ENCODE assay signal across 10 cellular contexts in the genomic region with DNA sequence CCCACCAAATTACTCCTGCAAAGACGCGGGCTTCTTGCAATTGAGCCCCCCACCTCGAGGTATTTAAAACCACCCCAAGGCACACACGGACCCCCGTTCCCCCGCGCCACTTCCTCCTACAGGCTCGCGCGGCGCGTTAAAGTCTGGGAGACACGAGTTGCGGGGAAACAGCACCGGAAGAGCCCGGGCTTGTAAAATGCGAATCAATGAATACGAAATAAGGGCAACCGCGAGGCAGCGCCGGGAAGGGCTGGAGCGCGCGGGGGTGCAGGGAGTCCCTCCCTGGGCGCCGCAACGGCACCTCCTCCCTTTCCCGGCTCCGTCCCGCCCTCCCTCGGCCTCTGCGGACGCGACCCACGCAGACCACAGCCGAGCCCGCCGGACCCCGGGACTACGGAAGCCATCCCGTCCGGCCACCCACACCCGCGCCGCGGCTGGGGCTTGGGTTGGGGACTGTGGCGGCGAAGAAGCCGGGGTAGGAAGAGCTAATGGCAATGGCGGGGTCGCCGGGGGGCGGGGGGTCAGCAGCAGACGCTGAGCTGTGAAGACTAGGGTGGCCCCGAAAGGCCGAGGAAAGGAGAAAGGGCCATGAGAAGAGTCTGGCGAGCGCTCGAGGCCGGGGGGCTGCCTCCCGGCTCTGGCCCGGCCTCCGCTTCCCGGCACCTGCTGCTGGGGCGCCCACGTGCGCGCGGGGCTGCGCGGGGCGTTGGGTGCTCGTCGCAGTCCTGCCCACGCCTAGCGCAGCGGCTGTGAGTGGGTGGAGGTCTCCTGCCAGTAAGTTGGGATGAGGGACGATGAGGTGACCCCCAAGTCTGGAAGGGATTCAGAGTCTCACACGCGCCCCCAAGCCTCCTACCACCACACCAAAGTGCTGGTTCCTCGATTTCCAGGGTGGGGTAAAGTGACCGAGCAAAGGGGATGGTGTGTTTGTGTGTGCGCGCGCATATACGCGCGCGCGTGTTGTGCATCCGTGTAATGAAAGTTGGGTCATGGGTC. TPM values are rescaled to one million over a fixed set of nuclear protein-coding genes. Genes with fewer than 3 reads are reported as not detected.
DNase-seq lines count a peak whose midpoint lies in the region; ATAC-seq and TF ChIP-seq lines count a peak whose summit lies in the region.
"Had no signal": no experiment of that assay in that cellular context is flagged by ENCODE, and none has a peak within 500 bp of the region (broad histone marks: within the 10 kb centered on the region; RNA-seq: fewer than 3 reads in every experiment).

No MANE protein-coding gene starts in this region.

- H3K9me3 Mint-ChIP-seq in activated naive CD8-positive, alpha-beta T cell treated with anti-CD3 and anti-CD28 coated beads, Interleukin-2, amount 50 U/mL, for 24 hours, result no peaks in the 10 kb centered on the region

- H3K27me3 ChIP-seq in A673 (replicated peaks; ENCODE audit: insufficient read depth, low read depth, low read length, poor library complexity) (peaks cover 37% of the 10 kb centered on the region), lower lobe of right lung (ENCODE audit: low read depth) (peaks cover 47% of the 10 kb centered on the region)

- CTCF ChIA-PET in A673 (lab: Charles Lee), result no interaction called here

- peaks cover 5% of the 10 kb centered on the region for H3K36me3 Mint-ChIP-seq in activated naive CD8-positive, alpha-beta T cell treated with anti-CD3 and anti-CD28 coated beads, Interleukin-2, amount 50 U/mL, for 24 hours (ENCODE audit: low read depth)
- H3K36me3 Mint-ChIP-seq: naive thymus-derived CD8-positive, alpha-beta T cell had no signal

- no TSS peak for BruUV-seq in A673 (replicated peaks; lab: Mats Ljungman, UMichigan)

- H3K4me3 Mint-ChIP-seq in activated naive CD8-positive, alpha-beta T cell treated with anti-CD3 and anti-CD28 coated beads, Interleukin-2, amount 50 U/mL, for 24 hours, result peak overlapping the region; percentile 8

- H3K4me1 ChIP-seq in A673 (ENCODE audit: insufficient read depth, low read length, poor library complexity, severe bottlenecking) (no peaks in the 10 kb centered on the region), lower lobe of right lung (no peaks in the 10 kb centered on the region)

- H3K27ac ChIP-seq in A673 (ENCODE audit: low read depth, low read length, poor library complexity, severe bottlenecking) (peak overlapping the region; percentile 72), lower lobe of right lung (no peak overlapping the region)

- H3K27me3 Mint-ChIP-seq in activated naive CD8-positive, alpha-beta T cell treated with anti-CD3 and anti-CD28 coated beads, Interleukin-2, amount 50 U/mL, for 24 hours, result peaks cover 36% of the 10 kb centered on the region

- no peaks in the 10 kb centered on the region for H3K9me3 ChIP-seq in A673 (ENCODE audit: low read depth, low read length, poor library complexity, severe bottlenecking)
- H3K9me3 ChIP-seq in lower lobe of right lung, result no peaks in the 10 kb centered on the region

- H3K27ac Mint-ChIP-seq in activated naive CD8-positive, alpha-beta T cell treated with anti-CD3 and anti-CD28 coated beads, Interleukin-2, amount 50 U/mL, for 24 hours, result no peak overlapping the region
- H3K27ac Mint-ChIP-seq: naive thymus-derived CD8-positive, alpha-beta T cell had no signal

- H3K36me3 ChIP-seq in A673 (ENCODE audit: insufficient read depth, low read length, poor library complexity, severe bottlenecking), result no peaks in the 10 kb centered on the region
- H3K36me3 ChIP-seq in lower lobe of right lung, result no peaks in the 10 kb centered on the region

- TF ChIP-seq CTCF in A673 (conservative IDR thresholded peaks at IDR 0.05; ENCODE audit: low read depth, low read length) (no peak), lower lobe of right lung (IDR thresholded peaks at IDR 0.05) (no peak)

- peak; percentile 44 for DNase-seq in A673 (ENCODE audit: low spot score)
- no peak for DNase-seq in activated naive CD8-positive, alpha-beta T cell treated with anti-CD3 and anti-CD28 coated beads, Interleukin-2, amount 50 U/mL, for 24 hours
- no peak for DNase-seq in lower lobe of right lung
- no peak for DNase-seq in HT-29 (ENCODE audit: low spot score)
- no peak for DNase-seq in NCI-H524 treated with DMSO at 0.1 percent for 48 hours (lab: John Stamatoyannopoulos, UW)
- DNase-seq: central memory CD4-positive, alpha-beta T cell; naive thymus-derived CD8-positive, alpha-beta T cell had no signal

- peak overlapping the region; percentile 51 for H3K4me3 ChIP-seq in A673 (ENCODE audit: low read depth, low read length, poor library complexity, severe bottlenecking)
- peak overlapping the region; percentile 30 for H3K4me3 ChIP-seq in lower lobe of right lung

- ATAC-seq in GM19372 (IDR thresholded peaks at IDR 0.05; ENCODE audit: low read depth, unreplicated experiment) (peak; percentile 17), lower lobe of right lung (no peak), HG02852 (IDR thresholded peaks at IDR 0.05; ENCODE audit: unreplicated experiment) (no peak), HG03045 (IDR thresholded peaks at IDR 0.05; ENCODE audit: unreplicated experiment) (no peak)
- ATAC-seq in activated naive CD8-positive, alpha-beta T cell treated with anti-CD3 and anti-CD28 coated beads, Interleukin-2, amount 50 U/mL, for 24 hours, result no peak
- ATAC-seq: naive thymus-derived CD8-positive, alpha-beta T cell had no signal

- intact Hi-C loops in A673 (cut with micrococcal nuclease; ENCODE audit: unreplicated experiment), result loop anchor here (5.0 kb wide), 1 partner anchor 97 kb away; no protein-coding TSS in a partner anchor
- intact Hi-C loops in lower lobe of right lung (cut with DNase I), result no loop called here

- POLR2A ChIA-PET in A673 (lab: Charles Lee; ENCODE audit: low non-redundant PET), result no interaction called here

- H3K4me1 Mint-ChIP-seq in activated naive CD8-positive, alpha-beta T cell treated with anti-CD3 and anti-CD28 coated beads, Interleukin-2, amount 50 U/mL, for 24 hours, result peaks cover 3% of the 10 kb centered on the region

RNA-seq across cellular contexts. Expression of gene NETO1, which starts 1.2 kb away (rescaled TPM):
- total RNA-seq in A673 (2021), result 12.1 and 17.6 TPM in 2 replicates
- total RNA-seq in lower lobe of right lung, result not detected
- not detected in 2 replicates for total RNA-seq in HT-29 (2014; rRNA removed; shearing (Covaris generic))
